Comparison of ENCODE assay signal across 19 cellular contexts in the genomic region with DNA sequence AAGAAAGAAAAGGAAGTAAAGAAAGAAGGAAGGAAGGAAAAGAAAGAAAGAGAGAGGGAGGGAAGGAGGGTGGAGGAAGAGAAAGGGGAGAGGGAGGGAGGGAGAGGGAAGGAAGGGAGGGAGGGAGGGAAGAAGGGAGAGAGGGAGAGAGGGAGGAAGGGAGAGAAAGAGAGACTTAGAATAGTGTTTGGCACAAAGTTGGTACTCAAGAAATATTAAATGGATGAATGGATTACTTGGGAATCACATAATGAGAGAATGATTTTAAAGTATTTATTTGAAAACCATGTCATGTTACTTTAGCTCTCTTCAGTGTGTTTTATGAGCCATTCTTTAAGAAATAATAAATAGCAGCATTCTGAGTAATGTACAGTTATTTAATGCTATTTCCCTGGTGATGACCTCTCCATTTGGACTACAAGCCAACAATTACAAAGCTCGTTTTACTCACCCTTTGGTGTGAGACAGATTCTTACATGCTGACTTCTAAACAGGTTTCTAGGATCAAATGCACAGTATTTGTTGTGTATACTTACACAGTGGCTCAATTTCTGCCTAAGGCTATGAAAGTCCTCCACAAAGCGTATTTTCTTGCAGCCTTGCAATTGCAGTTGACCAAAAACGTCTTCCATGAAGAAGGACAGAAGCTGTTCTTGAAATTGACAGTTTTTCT. TPM values are rescaled to one million over a fixed set of nuclear protein-coding genes. Genes with fewer than 3 reads are reported as not detected.
DNase-seq lines count a peak whose midpoint lies in the region; ATAC-seq and TF ChIP-seq lines count a peak whose summit lies in the region.
"Had no signal": no experiment of that assay in that cellular context is flagged by ENCODE, and none has a peak within 500 bp of the region (broad histone marks: within the 10 kb centered on the region; RNA-seq: fewer than 3 reads in every experiment).

No MANE protein-coding gene starts in this region.

- peak overlapping the region; percentile 19 for H3K27ac Mint-ChIP-seq in activated T-cell treated with anti-CD3 and anti-CD28 coated beads, Interleukin-2, amount 50 U/mL, for 72 hours
- peak overlapping the region; percentile 62 for H3K27ac Mint-ChIP-seq in activated T-helper 1 cell treated with anti-CD3 and anti-CD28 coated beads, Interleukin-12 subunit alpha, Interleukin-12 subunit beta, Interleukin-2, Interleukin-4 antibody, amounts not matched to agents 30 ng/mL and 10 ng/mL and 1 ng/mL, durations not matched to agents 14 hours and 24 hours and 36 hours
- H3K27ac Mint-ChIP-seq in activated naive CD4-positive, alpha-beta T cell treated with anti-CD3 and anti-CD28 coated beads, Interleukin-2, amount 10 ng/mL, durations not matched to agents 7 days and 5 days, result no peak overlapping the region
- H3K27ac Mint-ChIP-seq: naive B cell had no signal

- no peak for DNase-seq in activated T-cell treated with anti-CD3 and anti-CD28 coated beads, Interleukin-2, amount 50 U/mL, for 72 hours
- DNase-seq in activated T-cell treated with anti-CD3 and anti-CD28 coated beads, Interleukin-2, amount 50 U/mL, for 1 hour, result no peak
- DNase-seq in activated T-helper 1 cell treated with anti-CD3 and anti-CD28 coated beads, Interleukin-12 subunit alpha, Interleukin-12 subunit beta, Interleukin-2, Interleukin-4 antibody, amounts not matched to agents 30 ng/mL and 10 ng/mL and 1 ng/mL, durations not matched to agents 14 hours and 24 hours and 36 hours (ENCODE audit: low spot score), result no peak
- DNase-seq in fibroblast of lung (ENCODE audit: low read depth in 2 of 2) (peak; percentile 57 to 80), stromal cell of bone marrow (ENCODE audit: low read depth) (peak; percentile 86), DMS153 treated with DMSO at 0.1 percent for 48 hours (lab: John Stamatoyannopoulos, UW; ENCODE audit: unreplicated experiment) (no peak), aorta (no peak)
- no peak for DNase-seq in activated naive CD4-positive, alpha-beta T cell treated with anti-CD3 and anti-CD28 coated beads, Interleukin-2, amount 10 ng/mL, durations not matched to agents 7 days and 5 days
- DNase-seq: COR-L47, erythroblast, left lung, naive B cell, NCI-H2029, NCI-H524 treated with DMSO at 0.1 percent for 48 hours, OCI-M1 had no signal

- H3K79me2 ChIP-seq in fibroblast of lung (ENCODE audit: control insufficient read depth, insufficient read depth, low read length), result no peaks in the 10 kb centered on the region

- H3K27me3 Mint-ChIP-seq in activated T-cell treated with anti-CD3 and anti-CD28 coated beads, Interleukin-2, amount 50 U/mL, for 72 hours (ENCODE audit: low read depth), result peaks cover 26% of the 10 kb centered on the region
- H3K27me3 Mint-ChIP-seq in activated T-helper 1 cell treated with anti-CD3 and anti-CD28 coated beads, Interleukin-12 subunit alpha, Interleukin-12 subunit beta, Interleukin-2, Interleukin-4 antibody, amounts not matched to agents 30 ng/mL and 10 ng/mL and 1 ng/mL, durations not matched to agents 14 hours and 24 hours and 36 hours (ENCODE audit: insufficient read depth), result no peaks in the 10 kb centered on the region
- peaks cover 5% of the 10 kb centered on the region for H3K27me3 Mint-ChIP-seq in activated naive CD4-positive, alpha-beta T cell treated with anti-CD3 and anti-CD28 coated beads, Interleukin-2, amount 10 ng/mL, durations not matched to agents 7 days and 5 days

- H3K27me3 ChIP-seq in fibroblast of lung (ENCODE audit: control insufficient read depth, insufficient read depth, low read length) (no peaks in the 10 kb centered on the region), aorta (ENCODE audit: control insufficient read depth in 1 of 2, insufficient read depth in 2 of 2, low read length in 1 of 2) (no peaks in the 10 kb centered on the region)
- H3K27me3 ChIP-seq: left lung, right atrium auricular region had no signal

- ATAC-seq in activated T-cell treated with anti-CD3 and anti-CD28 coated beads, Interleukin-2, amount 50 U/mL, for 72 hours (replicated peaks in 1 of 2), result no peak
- ATAC-seq in aorta (ENCODE audit: low FRiP score), result no peak
- ATAC-seq: left lung had no signal

- no peak overlapping the region for H3K9ac ChIP-seq in fibroblast of lung (ENCODE audit: insufficient read depth, low read length)

- peaks cover 12% of the 10 kb centered on the region for H3K4me1 Mint-ChIP-seq in activated T-cell treated with anti-CD3 and anti-CD28 coated beads, Interleukin-2, amount 50 U/mL, for 72 hours (ENCODE audit: low read depth)
- peaks cover 57% of the 10 kb centered on the region for H3K4me1 Mint-ChIP-seq in activated T-helper 1 cell treated with anti-CD3 and anti-CD28 coated beads, Interleukin-12 subunit alpha, Interleukin-12 subunit beta, Interleukin-2, Interleukin-4 antibody, amounts not matched to agents 30 ng/mL and 10 ng/mL and 1 ng/mL, durations not matched to agents 14 hours and 24 hours and 36 hours (ENCODE audit: low read depth)
- peaks cover 10% of the 10 kb centered on the region for H3K4me1 Mint-ChIP-seq in activated naive CD4-positive, alpha-beta T cell treated with anti-CD3 and anti-CD28 coated beads, Interleukin-2, amount 10 ng/mL, durations not matched to agents 7 days and 5 days

- H3K4me2 ChIP-seq in fibroblast of lung (ENCODE audit: extremely low read depth, insufficient read depth, low read length), result no peak overlapping the region

- intact Hi-C loops in activated T-helper 1 cell treated with anti-CD3 and anti-CD28 coated beads, Interleukin-12 subunit alpha, Interleukin-12 subunit beta, Interleukin-2, Interleukin-4 antibody, amounts not matched to agents 30 ng/mL and 10 ng/mL and 1 ng/mL, durations not matched to agents 14 hours and 24 hours and 36 hours (cut with micrococcal nuclease), result loop anchor here (1.0 to 10.0 kb wide), 5 partner anchors 10 to 870 kb away; partner anchors contain the start of genes RAP1B and SLC35E3
- intact Hi-C loops in aorta (cut with DNase I), result loop anchor here in 1 of 2 donors (2.0 kb wide), 1 partner anchor 86 kb away; no protein-coding TSS in a partner anchor

- no peaks in the 10 kb centered on the region for H3K9me3 Mint-ChIP-seq in activated T-cell treated with anti-CD3 and anti-CD28 coated beads, Interleukin-2, amount 50 U/mL, for 72 hours
- H3K9me3 Mint-ChIP-seq in activated T-helper 1 cell treated with anti-CD3 and anti-CD28 coated beads, Interleukin-12 subunit alpha, Interleukin-12 subunit beta, Interleukin-2, Interleukin-4 antibody, amounts not matched to agents 30 ng/mL and 10 ng/mL and 1 ng/mL, durations not matched to agents 14 hours and 24 hours and 36 hours, result no peaks in the 10 kb centered on the region
- H3K9me3 Mint-ChIP-seq in activated naive CD4-positive, alpha-beta T cell treated with anti-CD3 and anti-CD28 coated beads, Interleukin-2, amount 10 ng/mL, durations not matched to agents 7 days and 5 days, result no peaks in the 10 kb centered on the region
- H3K9me3 Mint-ChIP-seq: naive B cell had no signal

- no peaks in the 10 kb centered on the region for H3K36me3 Mint-ChIP-seq in activated T-cell treated with anti-CD3 and anti-CD28 coated beads, Interleukin-2, amount 50 U/mL, for 72 hours (ENCODE audit: insufficient read depth in 2 of 2)
- peaks cover 6% of the 10 kb centered on the region for H3K36me3 Mint-ChIP-seq in activated T-helper 1 cell treated with anti-CD3 and anti-CD28 coated beads, Interleukin-12 subunit alpha, Interleukin-12 subunit beta, Interleukin-2, Interleukin-4 antibody, amounts not matched to agents 30 ng/mL and 10 ng/mL and 1 ng/mL, durations not matched to agents 14 hours and 24 hours and 36 hours (ENCODE audit: low read depth)
- H3K36me3 Mint-ChIP-seq in activated naive CD4-positive, alpha-beta T cell treated with anti-CD3 and anti-CD28 coated beads, Interleukin-2, amount 10 ng/mL, durations not matched to agents 7 days and 5 days, result no peaks in the 10 kb centered on the region
- H3K36me3 Mint-ChIP-seq: naive B cell had no signal

- H3K36me3 ChIP-seq in fibroblast of lung (ENCODE audit: control insufficient read depth, insufficient read depth, low read length) (no peaks in the 10 kb centered on the region), aorta (ENCODE audit: control insufficient read depth in 1 of 2, insufficient read depth in 2 of 2, low read length in 1 of 2) (no peaks in the 10 kb centered on the region)
- H3K36me3 ChIP-seq: left lung, right atrium auricular region, thoracic aorta had no signal

- H3K4me1 ChIP-seq in fibroblast of lung (ENCODE audit: control insufficient read depth, extremely low read depth, insufficient read depth, low read length), result peaks cover 2% of the 10 kb centered on the region
- no peaks in the 10 kb centered on the region for H3K4me1 ChIP-seq in aorta (ENCODE audit: control insufficient read depth in 1 of 2, insufficient read depth in 2 of 2, low read length in 2 of 2)

- no peaks in the 10 kb centered on the region for H3K9me3 ChIP-seq in fibroblast of lung (ENCODE audit: control insufficient read depth, insufficient read depth, low read depth, low read length)
- no peaks in the 10 kb centered on the region for H3K9me3 ChIP-seq in aorta (ENCODE audit: control insufficient read depth, low read length)
- H3K9me3 ChIP-seq: left lung, right atrium auricular region, thoracic aorta had no signal

- H3K4me3 ChIP-seq in fibroblast of lung (replicated peaks in 1 of 4; ENCODE audit: control extremely low read depth in 1 of 4, insufficient read depth in 1 of 4, low read depth in 3 of 4, low read length in 4 of 4) (no peak overlapping the region), aorta (ENCODE audit: low read length in 2 of 2) (no peak overlapping the region)
- H3K4me3 ChIP-seq: left lung, right atrium auricular region, thoracic aorta had no signal

- H3K27ac ChIP-seq in fibroblast of lung (ENCODE audit: insufficient read depth, low read length) (no peak overlapping the region), aorta (ENCODE audit: low read depth in 1 of 2, low read length in 2 of 2) (no peak overlapping the region)
- H3K27ac ChIP-seq: left lung, right atrium auricular region, thoracic aorta, VCaP had no signal

- TF ChIP-seq CTCF in fibroblast of lung (conservative IDR thresholded peaks at IDR 0.05 in 1 of 2, IDR thresholded peaks at IDR 0.05 in 1 of 2; ENCODE audit: low read depth in 1 of 2, low read length in 2 of 2), result no peak

- CTCF ChIA-PET in activated naive CD4-positive, alpha-beta T cell treated with anti-CD3 and anti-CD28 coated beads, Interleukin-2, amount 10 ng/mL, durations not matched to agents 7 days and 5 days (lab: Charles Lee), result interaction anchor here (0.8 to 4.8 kb wide), 8 partner anchors 12 to 185 kb away, joined by 3 to 99 read pairs (median 8); no protein-coding TSS in a partner anchor

- WGBS in aorta, 2 donors, result 46 to 54% methylated on average over 3 of the region's 3 CpGs

- no peak overlapping the region for H3K4me3 Mint-ChIP-seq in activated T-cell treated with anti-CD3 and anti-CD28 coated beads, Interleukin-2, amount 50 U/mL, for 72 hours
- peak overlapping the region; percentile 43 for H3K4me3 Mint-ChIP-seq in activated T-helper 1 cell treated with anti-CD3 and anti-CD28 coated beads, Interleukin-12 subunit alpha, Interleukin-12 subunit beta, Interleukin-2, Interleukin-4 antibody, amounts not matched to agents 30 ng/mL and 10 ng/mL and 1 ng/mL, durations not matched to agents 14 hours and 24 hours and 36 hours
- no peak overlapping the region for H3K4me3 Mint-ChIP-seq in activated naive CD4-positive, alpha-beta T cell treated with anti-CD3 and anti-CD28 coated beads, Interleukin-2, amount 10 ng/mL, durations not matched to agents 7 days and 5 days

- no peaks in the 10 kb centered on the region for H4K20me1 ChIP-seq in fibroblast of lung (ENCODE audit: control insufficient read depth, extremely low read depth, insufficient read depth, low read length)

- no peak overlapping the region for H2AFZ ChIP-seq in fibroblast of lung (ENCODE audit: low read length)

RNA-seq across cellular contexts. Expression of gene IL26, which starts 0.9 kb away (rescaled TPM):
- total RNA-seq in activated T-cell treated with anti-CD3 and anti-CD28 coated beads, Interleukin-2, amount 50 U/mL, for 72 hours, result 1 to 10 TPM in 1 of 2 donors, under 1 TPM in 1; 0.53 to 1.6 TPM
- 6.9 and 8.1 TPM in 2 replicates for total RNA-seq in activated T-helper 1 cell treated with anti-CD3 and anti-CD28 coated beads, Interleukin-12 subunit alpha, Interleukin-12 subunit beta, Interleukin-2, Interleukin-4 antibody, amounts not matched to agents 30 ng/mL and 10 ng/mL and 1 ng/mL, durations not matched to agents 14 hours and 24 hours and 36 hours
- 0.26 TPM in 1 of 2 replicates, not detected in the other for total RNA-seq in fibroblast of lung
- polyA plus RNA-seq in fibroblast of lung, result 0.07 TPM in 1 of 2 replicates, not detected in the other
- not detected in 2 replicates for polyA plus RNA-seq in fibroblast of lung (2012)
- not detected in 2 replicates for polyA minus RNA-seq in fibroblast of lung (ENCODE audit: low replicate concordance)
- total RNA-seq in aorta, result not detected
- polyA plus RNA-seq in aorta, result not detected
- total RNA-seq: A673, left lung, right atrium auricular region, thoracic aorta had no signal

RNA-seq across cellular contexts. Expression of gene IL22, which starts 28.7 kb away (rescaled TPM):
- total RNA-seq in activated T-cell treated with anti-CD3 and anti-CD28 coated beads, Interleukin-2, amount 50 U/mL, for 72 hours, result 1 to 10 TPM in 1 of 2 donors, under 1 TPM in 1; 0.89 to 5.4 TPM
- total RNA-seq in activated T-helper 1 cell treated with anti-CD3 and anti-CD28 coated beads, Interleukin-12 subunit alpha, Interleukin-12 subunit beta, Interleukin-2, Interleukin-4 antibody, amounts not matched to agents 30 ng/mL and 10 ng/mL and 1 ng/mL, durations not matched to agents 14 hours and 24 hours and 36 hours, result 3.4 TPM in 2 replicates
- total RNA-seq in fibroblast of lung, result not detected in 2 replicates
- not detected in 2 replicates for polyA plus RNA-seq in fibroblast of lung
- polyA plus RNA-seq in fibroblast of lung (2012), result not detected in 2 replicates
- not detected in 2 replicates for polyA minus RNA-seq in fibroblast of lung (ENCODE audit: low replicate concordance)
- not detected for total RNA-seq in aorta
- polyA plus RNA-seq in aorta, result not detected
- total RNA-seq: A673, left lung, right atrium auricular region, thoracic aorta had no signal

Comparison
In these comparisons a context has a peak if more than half of its experiments do, and no peak if none do; other contexts are left out.
1. DNase-seq: peak in fibroblast of lung (2 of 2) and stromal cell of bone marrow (single experiment); none in activated T-cell treated with anti-CD3 and anti-CD28 coated beads, Interleukin-2, amount 50 U/mL, for 72 hours (0 of 2), activated T-cell treated with anti-CD3 and anti-CD28 coated beads, Interleukin-2, amount 50 U/mL, for 1 hour (single experiment), activated T-helper 1 cell treated with anti-CD3 and anti-CD28 coated beads, Interleukin-12 subunit alpha, Interleukin-12 subunit beta, Interleukin-2, Interleukin-4 antibody, amounts not matched to agents 30 ng/mL and 10 ng/mL and 1 ng/mL, durations not matched to agents 14 hours and 24 hours and 36 hours (single experiment), DMS153 treated with DMSO at 0.1 percent for 48 hours (single experiment), activated naive CD4-positive, alpha-beta T cell treated with anti-CD3 and anti-CD28 coated beads, Interleukin-2, amount 10 ng/mL, durations not matched to agents 7 days and 5 days (single experiment) and aorta (0 of 2).